Comparison of ENCODE assay signal across 1 cellular context in the genomic region with DNA sequence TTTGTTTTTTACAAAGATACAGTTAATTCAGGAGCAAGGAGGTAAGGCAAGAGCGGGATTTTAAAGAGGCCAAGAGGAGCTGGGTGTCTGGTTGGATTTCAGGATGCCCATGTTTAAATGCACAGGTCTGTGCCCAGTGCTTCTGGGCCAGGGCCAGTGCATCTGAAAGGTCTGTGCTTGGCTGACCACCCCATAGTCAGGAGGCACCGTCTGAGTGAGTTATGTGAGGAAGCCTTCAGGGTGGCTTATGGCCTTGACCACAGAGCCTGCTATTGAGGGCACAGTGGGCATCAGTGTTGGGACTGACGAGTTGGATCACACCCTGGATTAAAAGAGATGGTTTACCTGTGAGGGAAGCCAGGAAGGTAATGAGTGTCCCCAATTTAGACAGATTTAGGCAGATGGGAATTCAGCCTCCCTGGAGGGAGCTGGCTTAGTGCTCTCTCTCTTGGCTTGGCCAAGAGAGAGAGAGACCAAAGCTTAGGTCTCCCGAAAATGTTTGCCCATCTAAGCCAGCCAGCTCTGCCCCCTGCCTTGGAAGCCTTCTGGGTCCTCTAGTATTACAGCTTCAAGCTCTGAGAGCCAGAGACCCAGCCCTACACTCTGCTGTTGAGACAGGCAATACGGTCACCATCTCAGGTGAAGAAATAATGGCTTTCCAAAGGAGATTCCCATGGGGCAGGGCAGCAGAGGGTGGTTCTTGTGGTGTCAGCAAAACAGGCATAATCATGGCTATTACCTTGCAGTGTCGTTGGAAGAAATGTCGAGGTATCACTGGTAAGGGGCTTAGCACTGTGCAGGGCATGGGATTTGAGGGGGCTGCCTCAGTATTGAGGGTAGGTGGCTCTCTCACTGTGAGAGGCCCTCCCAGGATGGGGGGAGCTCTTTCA.
TF ChIP-seq lines count a peak whose summit lies in the region.

No MANE protein-coding gene starts in this region.

TF ChIP-seq in WTC11, 78 proteins besides CTCF, POLR2A, EP300 and RAD21:
- TF ChIP-seq NR3C1 (CRISPR knock-in tag; conservative IDR thresholded peaks at IDR 0.05; ENCODE audit: low read depth) (no peak), EMX1 (CRISPR knock-in tag; IDR thresholded peaks at IDR 0.05) (no peak)
